Comparison of ENCODE assay signal across 1 cellular context in the genomic region with DNA sequence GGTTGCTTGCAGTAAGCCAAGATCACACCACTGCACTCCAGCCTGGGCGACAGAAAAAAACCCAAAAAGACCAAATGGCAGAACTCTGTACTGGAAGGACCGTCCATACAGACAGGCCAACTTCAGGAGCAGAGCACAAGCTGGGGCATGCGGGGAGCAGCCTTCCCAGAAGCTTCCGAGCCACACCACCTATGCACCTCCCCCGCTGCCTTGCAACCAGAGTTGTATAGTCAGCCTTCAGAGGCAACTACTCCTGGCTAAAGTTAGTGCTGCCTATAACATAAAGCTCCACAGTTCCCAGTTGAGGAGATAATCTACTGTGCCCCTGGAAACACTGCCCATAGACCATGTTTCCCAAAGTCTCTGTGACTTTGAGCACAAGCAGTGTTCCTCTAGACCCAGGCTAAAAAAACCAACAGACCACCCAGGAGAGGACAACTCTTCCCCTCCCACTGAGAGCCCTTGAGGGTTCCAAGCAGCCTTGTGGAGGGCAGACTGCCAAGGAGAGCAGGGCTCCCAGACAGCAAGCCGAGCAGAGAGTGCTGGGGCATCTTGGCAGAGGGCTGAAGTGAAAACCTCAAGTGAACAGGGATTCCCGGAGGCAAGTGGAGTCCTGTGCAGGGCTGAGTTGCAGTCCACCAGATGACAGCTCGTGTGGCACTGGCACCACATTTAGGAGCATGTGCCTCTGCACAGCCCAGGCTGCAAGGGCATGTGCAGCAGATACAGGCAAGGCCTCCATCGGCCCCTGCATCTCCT.
TF ChIP-seq lines count a peak whose summit lies in the region.

No MANE protein-coding gene starts in this region.

TF ChIP-seq in WTC11, 78 proteins besides CTCF, POLR2A, EP300 and RAD21 (continued from another document):
- TF ChIP-seq FOXP4 (CRISPR knock-in tag; IDR thresholded peaks at IDR 0.05), result no peak
